In genomic region chr12:130559806-130560205, GRCh38 we compare ENCODE assay signal across 1 cellular context.
TF ChIP-seq lines count a peak whose summit lies in the region.

No MANE protein-coding gene starts in this region.

TF ChIP-seq in HepG2, 621 proteins besides CTCF, POLR2A, EP300 and RAD21 (continued from another document and continues in another):
- TF ChIP-seq AHDC1 (CRISPR knock-in tag; IDR thresholded peaks at IDR 0.05; ENCODE audit: borderline replicate concordance) (peak; percentile 59; the same call in 1 of the 2 replicates), HNF4G (IDR thresholded peaks at IDR 0.05; ENCODE audit: borderline replicate concordance, low read depth, low read length) (peak; percentile 32; the same call in 1 of the 2 replicates), HNF4G (CRISPR knock-in tag; IDR thresholded peaks at IDR 0.05; ENCODE audit: borderline replicate concordance, low read depth) (no peak), AFF4 (CRISPR knock-in tag; IDR thresholded peaks at IDR 0.05) (no peak), HINFP (CRISPR knock-in tag; IDR thresholded peaks at IDR 0.05; ENCODE audit: low read depth) (no peak), IKZF4 (CRISPR knock-in tag; IDR thresholded peaks at IDR 0.05; ENCODE audit: borderline replicate concordance, low read depth, not compliant biosample characterization) (no peak), MXD1 (CRISPR knock-in tag; IDR thresholded peaks at IDR 0.05) (no peak), ZNF224 (CRISPR knock-in tag; IDR thresholded peaks at IDR 0.05) (no peak), GFI1 (CRISPR knock-in tag; IDR thresholded peaks at IDR 0.05; ENCODE audit: borderline replicate concordance) (peak; percentile 83), ARID5B (CRISPR knock-in tag; IDR thresholded peaks at IDR 0.05) (no peak), HNRNPUL1 (IDR thresholded peaks at IDR 0.05; ENCODE audit: low read depth, low read length) (no peak), ZMYM2 (CRISPR knock-in tag; IDR thresholded peaks at IDR 0.05) (no peak), REST (IDR thresholded peaks at IDR 0.05; ENCODE audit: borderline replicate concordance in 1 of 2, low read depth in 1 of 2, low read length in 2 of 2) (peak in 1 of 2 experiments; percentile 63; a peak in 1 of 4 replicates), MIER2 (CRISPR knock-in tag; IDR thresholded peaks at IDR 0.05) (peak; percentile 35; the same call in 1 of the 2 replicates), ZNF883 (CRISPR knock-in tag; IDR thresholded peaks at IDR 0.05; ENCODE audit: not compliant biosample characterization) (no peak), RELA (CRISPR knock-in tag; IDR thresholded peaks at IDR 0.05) (no peak), CHCHD3 (CRISPR knock-in tag; IDR thresholded peaks at IDR 0.05) (no peak), NR2F2 (IDR thresholded peaks at IDR 0.05; ENCODE audit: borderline replicate concordance, low read depth) (no peak), MAF1 (CRISPR knock-in tag; IDR thresholded peaks at IDR 0.05; ENCODE audit: borderline replicate concordance) (no peak), PBX2 (CRISPR knock-in tag; IDR thresholded peaks at IDR 0.05) (peak; percentile 76), CCDC6 (CRISPR knock-in tag; IDR thresholded peaks at IDR 0.05) (no peak), CSRNP1 (CRISPR knock-in tag; IDR thresholded peaks at IDR 0.05) (no peak), ZNF629 (CRISPR knock-in tag; conservative IDR thresholded peaks at IDR 0.05) (peak; percentile 88), RNF2 (conservative IDR thresholded peaks at IDR 0.05; ENCODE audit: low read depth) (no peak), ZFP36L2 (CRISPR knock-in tag; IDR thresholded peaks at IDR 0.05) (no peak), ZNF607 (CRISPR knock-in tag; IDR thresholded peaks at IDR 0.05; ENCODE audit: borderline replicate concordance) (no peak), GPBP1L1 (CRISPR knock-in tag; IDR thresholded peaks at IDR 0.05) (no peak), JARID2 (CRISPR knock-in tag; IDR thresholded peaks at IDR 0.05; ENCODE audit: insufficient replicate concordance) (no peak), ZNF576 (CRISPR knock-in tag; IDR thresholded peaks at IDR 0.05) (no peak), TOE1 (CRISPR knock-in tag; IDR thresholded peaks at IDR 0.05) (no peak), ZNF7 (CRISPR knock-in tag; IDR thresholded peaks at IDR 0.05) (no peak), CEBPG (CRISPR knock-in tag; IDR thresholded peaks at IDR 0.05) (no peak), ASH2L (IDR thresholded peaks at IDR 0.05; ENCODE audit: insufficient read length, low read depth, low read length) (no peak)
